Comparison of ENCODE assay signal across 8 cellular contexts in genomic region chr1:32876341-32877210, GRCh38. TPM values are rescaled to one million over a fixed set of nuclear protein-coding genes. Genes with fewer than 3 reads are reported as not detected.
DNase-seq lines count a peak whose midpoint lies in the region; ATAC-seq and TF ChIP-seq lines count a peak whose summit lies in the region.

No MANE protein-coding gene starts in this region.

- H3K23ac ChIP-seq in mesenchymal stem cell (ENCODE audit: low read length in 2 of 2): no peak overlapping the region

- no peak overlapping the region for H2AFZ ChIP-seq in mesenchymal stem cell (ENCODE audit: low read depth, low read length)

- no peaks in the 10 kb centered on the region for H3K4me1 Mint-ChIP-seq in activated CD4-positive, alpha-beta T cell treated with anti-CD3 and anti-CD28 coated beads for 36 hours

- H3K79me1 ChIP-seq in mesenchymal stem cell (replicated peaks; ENCODE audit: low read length, poor library complexity, severe bottlenecking): no peaks in the 10 kb centered on the region

- H3K4me2 ChIP-seq in mesenchymal stem cell (ENCODE audit: low read length, poor library complexity, severe bottlenecking): no peak overlapping the region

- H3K27me3 Mint-ChIP-seq in activated CD4-positive, alpha-beta T cell treated with anti-CD3 and anti-CD28 coated beads for 36 hours: peaks cover 34% of the 10 kb centered on the region

- no peak overlapping the region for H3K18ac ChIP-seq in mesenchymal stem cell (ENCODE audit: low read depth in 1 of 2, low read length in 2 of 2)

- H3K4me1 ChIP-seq in mesenchymal stem cell (ENCODE audit: control insufficient read depth, insufficient read depth, low read depth, low read length) (peaks cover 14% of the 10 kb centered on the region), upper lobe of left lung (peaks cover 4 to 17% (median 8%) of the 10 kb centered on the region in 4 donors)

- no peak overlapping the region for H4K91ac ChIP-seq in mesenchymal stem cell (ENCODE audit: low read length)

- no peaks in the 10 kb centered on the region for H3K9me3 ChIP-seq in MG63
- no peaks in the 10 kb centered on the region for H3K9me3 ChIP-seq in mesenchymal stem cell (ENCODE audit: control insufficient read depth, low read length)
- H3K9me3 ChIP-seq in upper lobe of left lung: no peaks in the 10 kb centered on the region

- H3K27me3 ChIP-seq in MG63 (no peaks in the 10 kb centered on the region), mesenchymal stem cell (ENCODE audit: control insufficient read depth in 1 of 2, insufficient read depth in 1 of 2, low read length in 2 of 2) (peaks cover 29 to 53% of the 10 kb centered on the region in 2 experiments), upper lobe of left lung (peaks cover 0 to 4% (median 1%) of the 10 kb centered on the region in 4 donors)

- no peak overlapping the region for H2BK120ac ChIP-seq in mesenchymal stem cell (ENCODE audit: low read depth, low read length)

- CTCF ChIA-PET in activated CD4-positive, alpha-beta T cell treated with anti-CD3 and anti-CD28 coated beads for 36 hours (lab: Charles Lee): interaction anchor here (0.6 to 3.5 kb wide), 22 partner anchors 10 to 358 kb away, joined by 3 to 33 read pairs (median 4); partner anchors contain the start of genes AZIN2, HPCA and TRIM62

- H3K9me3 Mint-ChIP-seq in activated CD4-positive, alpha-beta T cell treated with anti-CD3 and anti-CD28 coated beads for 36 hours (ENCODE audit: low read depth): no peaks in the 10 kb centered on the region

- 50% methylated on average over 16 of the region's 16 CpGs for WGBS in mesenchymal stem cell
- WGBS in upper lobe of left lung, 2 donors: 39 to 48% methylated on average over 6 to 12 of the region's 16 CpGs

- H3K4me3 Mint-ChIP-seq in activated CD4-positive, alpha-beta T cell treated with anti-CD3 and anti-CD28 coated beads for 36 hours: no peak overlapping the region

- DNase-seq in NCI-H345 (lab: John Stamatoyannopoulos, UW) (peak; percentile 7), NCI-H345 treated with DMSO at 0.1 percent for 48 hours (lab: John Stamatoyannopoulos, UW; ENCODE audit: unreplicated experiment) (no peak), MG63 (peak; percentile 32), mesenchymal stem cell (peak; percentile 48), upper lobe of left lung (peak; percentile 73 to 92)
- peak; percentile 86 for DNase-seq in activated CD4-positive, alpha-beta T cell treated with anti-CD3 and anti-CD28 coated beads for 36 hours
- peak; percentile 21 for DNase-seq in effector CD8-positive, alpha-beta T cell (lab: John Stamatoyannopoulos, UW)

- intact Hi-C loops in activated CD4-positive, alpha-beta T cell treated with anti-CD3 and anti-CD28 coated beads for 36 hours (cut with DNase I, micrococcal nuclease): loop anchor here (1.0 kb wide), 1 partner anchor 210 kb away; no protein-coding TSS in a partner anchor

- no peak overlapping the region for H3K9ac ChIP-seq in mesenchymal stem cell (ENCODE audit: low read length)

- peak overlapping the region; percentile 35 for H2AK5ac ChIP-seq in mesenchymal stem cell (ENCODE audit: low read length, severe bottlenecking)

- POLR2A ChIA-PET in activated CD4-positive, alpha-beta T cell treated with anti-CD3 and anti-CD28 coated beads for 36 hours (lab: Charles Lee): no interaction called here

- no peak overlapping the region for H3K4ac ChIP-seq in mesenchymal stem cell (ENCODE audit: low read depth in 1 of 2, low read length in 2 of 2)

- no peak overlapping the region for H4K8ac ChIP-seq in mesenchymal stem cell (ENCODE audit: low read length)

- H3K27ac Mint-ChIP-seq in activated CD4-positive, alpha-beta T cell treated with anti-CD3 and anti-CD28 coated beads for 36 hours: no peak overlapping the region

- ATAC-seq in activated CD4-positive, alpha-beta T cell treated with anti-CD3 and anti-CD28 coated beads for 36 hours: peak; percentile 89
- peak; percentile 75 to 80 for ATAC-seq in upper lobe of left lung (ENCODE audit: low FRiP score in 2 of 2)
- ATAC-seq in HG03135 (IDR thresholded peaks at IDR 0.05; ENCODE audit: unreplicated experiment): no peak

- no peak for TF ChIP-seq EP300 in upper lobe of left lung (IDR thresholded peaks at IDR 0.05)

- H3K27ac ChIP-seq in mesenchymal stem cell (ENCODE audit: low read length, poor library complexity, severe bottlenecking): no peak overlapping the region
- no peak overlapping the region for H3K27ac ChIP-seq in upper lobe of left lung

- H3K4me3 ChIP-seq in MG63: no peak overlapping the region
- H3K4me3 ChIP-seq in mesenchymal stem cell (ENCODE audit: insufficient read depth in 1 of 2, low read depth in 1 of 2, low read length in 2 of 2): no peak overlapping the region
- H3K4me3 ChIP-seq in upper lobe of left lung: no peak overlapping the region

- no peak overlapping the region for H2BK15ac ChIP-seq in mesenchymal stem cell (ENCODE audit: low read depth, poor library complexity, severe bottlenecking)

- no peak overlapping the region for H3K14ac ChIP-seq in mesenchymal stem cell (ENCODE audit: low read length in 2 of 2)

- no peaks in the 10 kb centered on the region for H3K36me3 Mint-ChIP-seq in activated CD4-positive, alpha-beta T cell treated with anti-CD3 and anti-CD28 coated beads for 36 hours (ENCODE audit: low read depth)

- H2BK12ac ChIP-seq in mesenchymal stem cell (ENCODE audit: low read length in 2 of 2): no peak overlapping the region

- no peaks in the 10 kb centered on the region for H3K36me3 ChIP-seq in MG63
- no peaks in the 10 kb centered on the region for H3K36me3 ChIP-seq in mesenchymal stem cell (ENCODE audit: control insufficient read depth in 1 of 2, insufficient read depth in 2 of 2, low read depth in 1 of 2, low read length in 2 of 2)
- no peaks in the 10 kb centered on the region for H3K36me3 ChIP-seq in upper lobe of left lung

- H2BK5ac ChIP-seq in mesenchymal stem cell (ENCODE audit: low read depth, low read length, poor library complexity, severe bottlenecking): no peak overlapping the region

- no peak for TF ChIP-seq POLR2A in upper lobe of left lung (IDR thresholded peaks at IDR 0.05)

- TF ChIP-seq CTCF in upper lobe of left lung (IDR thresholded peaks at IDR 0.05): peak; percentile 56 to 92 (median 91)

RNA-seq across cellular contexts. Expression of gene FNDC5, which starts 5.9 kb away (rescaled TPM):
- total RNA-seq in MG63 (2014; rRNA removed; shearing (Covaris generic); ENCODE audit: low replicate concordance): 0.23 TPM in 1 of 2 replicates, not detected in the other
- total RNA-seq in activated CD4-positive, alpha-beta T cell treated with anti-CD3 and anti-CD28 coated beads for 36 hours: not detected
- polyA plus RNA-seq in mesenchymal stem cell (2013, experiment 1 of 2): 0.32 TPM
- 0.33 TPM for polyA plus RNA-seq in mesenchymal stem cell (2013, experiment 2 of 2)
- total RNA-seq in upper lobe of left lung: 10 to 100 TPM in 1 of 6 donors, 1 to 10 TPM in 2, under 1 TPM in 1, not detected in 2; 0.30 to 10.3 (median 2.2) TPM

RNA-seq across cellular contexts. Expression of gene HPCA, which starts 9.7 kb away (rescaled TPM):
- not detected in 2 replicates for total RNA-seq in MG63 (2014; rRNA removed; shearing (Covaris generic); ENCODE audit: low replicate concordance)
- under 1 TPM in 1 of 2 experiments, not detected in 1; 0.49 TPM for total RNA-seq in activated CD4-positive, alpha-beta T cell treated with anti-CD3 and anti-CD28 coated beads for 36 hours
- polyA plus RNA-seq in mesenchymal stem cell (2013, experiment 1 of 2): 0.14 TPM
- 0.42 TPM for polyA plus RNA-seq in mesenchymal stem cell (2013, experiment 2 of 2)
- total RNA-seq in upper lobe of left lung: not detected

RNA-seq across cellular contexts. Expression of gene TMEM54, which starts 24.6 kb away (rescaled TPM):
- total RNA-seq in MG63 (2014; rRNA removed; shearing (Covaris generic); ENCODE audit: low replicate concordance): 6.3 and 30.7 TPM in 2 replicates
- 1 to 10 TPM; 1.4 to 1.7 TPM for total RNA-seq in activated CD4-positive, alpha-beta T cell treated with anti-CD3 and anti-CD28 coated beads for 36 hours
- 10.2 TPM for polyA plus RNA-seq in mesenchymal stem cell (2013, experiment 1 of 2)
- polyA plus RNA-seq in mesenchymal stem cell (2013, experiment 2 of 2): 10.4 TPM
- 10 to 100 TPM; 37.7 to 94.1 (median 58.6) TPM for total RNA-seq in upper lobe of left lung

RNA-seq across cellular contexts. Expression of gene S100PBP, which starts 59.1 kb away (rescaled TPM):
- total RNA-seq in MG63 (2014; rRNA removed; shearing (Covaris generic); ENCODE audit: low replicate concordance): 28.5 and 38.5 TPM in 2 replicates
- total RNA-seq in activated CD4-positive, alpha-beta T cell treated with anti-CD3 and anti-CD28 coated beads for 36 hours: 10 to 100 TPM; 27.9 to 34.3 TPM
- polyA plus RNA-seq in mesenchymal stem cell (2013, experiment 1 of 2): 11.4 TPM
- 11.2 TPM for polyA plus RNA-seq in mesenchymal stem cell (2013, experiment 2 of 2)
- 10 to 100 TPM; 20.8 to 85.9 (median 34.9) TPM for total RNA-seq in upper lobe of left lung

RNA-seq across cellular contexts. Expression of gene YARS1, which starts 59.4 kb away (rescaled TPM):
- 95.0 and 160 TPM in 2 replicates for total RNA-seq in MG63 (2014; rRNA removed; shearing (Covaris generic); ENCODE audit: low replicate concordance)
- 100 to 1,000 TPM; 259 to 309 TPM for total RNA-seq in activated CD4-positive, alpha-beta T cell treated with anti-CD3 and anti-CD28 coated beads for 36 hours
- 121 TPM for polyA plus RNA-seq in mesenchymal stem cell (2013, experiment 1 of 2)
- 121 TPM for polyA plus RNA-seq in mesenchymal stem cell (2013, experiment 2 of 2)
- 100 to 1,000 TPM in 3 of 6 donors, 10 to 100 TPM in 3; 82.1 to 110 (median 95.1) TPM for total RNA-seq in upper lobe of left lung
